18 cellular contexts compared by ENCODE assay signal in the genomic region with DNA sequence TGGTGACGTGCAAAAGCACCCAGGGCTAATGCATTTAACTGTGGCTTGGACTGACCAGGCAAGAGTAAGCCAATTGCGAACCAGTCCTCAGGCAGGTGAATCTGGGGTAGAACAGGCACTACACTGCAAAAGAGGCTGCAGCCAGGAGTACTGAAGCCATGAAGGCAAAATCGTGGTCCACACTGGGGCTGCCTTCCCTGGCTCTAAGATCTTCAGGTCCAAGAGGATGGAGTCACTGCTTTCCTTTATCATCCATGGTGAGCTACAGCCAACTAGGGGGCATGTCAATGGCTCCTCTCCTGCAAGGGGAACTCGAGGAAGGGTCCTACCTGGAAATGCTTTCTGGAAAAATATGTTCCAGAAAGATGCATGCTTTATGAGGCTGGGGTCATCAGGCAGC.
DNase-seq lines count a peak whose midpoint lies in the region; ATAC-seq and TF ChIP-seq lines count a peak whose summit lies in the region.
"Had no signal": no experiment of that assay in that cellular context is flagged by ENCODE, and none has a peak within 500 bp of the region (broad histone marks: within the 10 kb centered on the region; RNA-seq: fewer than 3 reads in every experiment).

No MANE protein-coding gene starts in this region.

- H3K14ac ChIP-seq in IMR-90 (replicated peaks; ENCODE audit: low read depth, low read length), result no peak overlapping the region

- H4K5ac ChIP-seq in IMR-90 (ENCODE audit: low read depth, low read length), result no peak overlapping the region

- no peak overlapping the region for H2BK5ac ChIP-seq in IMR-90 (ENCODE audit: low read depth, low read length, poor library complexity, severe bottlenecking)

- H2BK20ac ChIP-seq in IMR-90 (ENCODE audit: low read depth, low read length), result no peak overlapping the region

- no peak for TF ChIP-seq CTCF in IMR-90 (conservative IDR thresholded peaks at IDR 0.05; ENCODE audit: low read depth, low read length)
- no peak for TF ChIP-seq CTCF in esophagus muscularis mucosa (IDR thresholded peaks at IDR 0.05)
- TF ChIP-seq CTCF in osteocyte (IDR thresholded peaks at IDR 0.05), result no peak

- H3K9me3 Mint-ChIP-seq in osteocyte (ENCODE audit: unreplicated experiment), result peaks cover 49% of the 10 kb centered on the region

- TF ChIP-seq RAD21 in IMR-90 (IDR thresholded peaks at IDR 0.05; ENCODE audit: low read length), result no peak

- H3K27ac ChIP-seq in IMR-90 (ENCODE audit: insufficient read depth, low read length) (no peak overlapping the region), esophagus muscularis mucosa (replicated peaks in 1 of 4) (no peak overlapping the region)
- H3K27ac ChIP-seq: BLaER1 had no signal

- TF ChIP-seq POLR2A in IMR-90 (IDR thresholded peaks at IDR 0.05; ENCODE audit: low read depth, low read length) (no peak), esophagus muscularis mucosa (IDR thresholded peaks at IDR 0.05; ENCODE audit: low read depth) (no peak)

- POLR2A ChIA-PET in IMR-90 (lab: Charles Lee; ENCODE audit: unreplicated experiment), result no interaction called here

- no peaks in the 10 kb centered on the region for H3K9me1 ChIP-seq in IMR-90 (ENCODE audit: insufficient read depth, low read length)

- no peak overlapping the region for H3K27ac Mint-ChIP-seq in osteocyte (ENCODE audit: unreplicated experiment)
- H3K27ac Mint-ChIP-seq: CD4-positive, alpha-beta memory T cell; CD4-positive, CD25-positive, alpha-beta regulatory T cell; CD8-positive, alpha-beta memory T cell had no signal

- H4K20me1 ChIP-seq in IMR-90 (ENCODE audit: insufficient read depth, low read length), result no peaks in the 10 kb centered on the region
- H4K20me1 ChIP-seq: BLaER1 had no signal

- CTCF ChIA-PET in IMR-90 (lab: Yijun Ruan, JAX), result no interaction called here

- dilution Hi-C loops in IMR-90 (cut with HindIII; ENCODE audit: low sequenced_read_pairs, unreplicated experiment), result no loop called here

- H3K4me1 ChIP-seq in IMR-90 (ENCODE audit: control insufficient read depth, insufficient read depth, low read length), result no peaks in the 10 kb centered on the region
- no peaks in the 10 kb centered on the region for H3K4me1 ChIP-seq in esophagus muscularis mucosa
- H3K4me1 ChIP-seq: BE2C, BLaER1 had no signal

- ATAC-seq in IMR-90 (ENCODE audit: low read depth) (no peak), HG03439 (IDR thresholded peaks at IDR 0.05; ENCODE audit: unreplicated experiment) (no peak), HG02763 (IDR thresholded peaks at IDR 0.05; ENCODE audit: unreplicated experiment) (no peak)

- in situ Hi-C loops in IMR-90 (cut with MboI; ENCODE audit: low sequenced_read_pairs), result no loop called here

- no peaks in the 10 kb centered on the region for H3K27me3 ChIP-seq in IMR-90 (ENCODE audit: control insufficient read depth, insufficient read depth, low read length)
- peaks cover 0 to 23% (median 0%) of the 10 kb centered on the region in 4 donors for H3K27me3 ChIP-seq in esophagus muscularis mucosa
- H3K27me3 ChIP-seq: BE2C had no signal

- H3K18ac ChIP-seq in IMR-90 (ENCODE audit: low read depth, low read length), result no peak overlapping the region

- H3K36me3 Mint-ChIP-seq in osteocyte (ENCODE audit: unreplicated experiment), result peaks cover 2% of the 10 kb centered on the region
- H3K36me3 Mint-ChIP-seq: CD14-positive monocyte; CD4-positive, alpha-beta memory T cell; CD4-positive, CD25-positive, alpha-beta regulatory T cell; CD8-positive, alpha-beta memory T cell had no signal

- H2AK5ac ChIP-seq in IMR-90 (ENCODE audit: low read depth, low read length), result no peak overlapping the region

- no peak overlapping the region for H3K9ac ChIP-seq in IMR-90 (ENCODE audit: low read depth, low read length)
- H3K9ac ChIP-seq: BLaER1 had no signal

- H3K23ac ChIP-seq in IMR-90 (ENCODE audit: low read depth, low read length), result no peak overlapping the region

- DNase-seq in IMR-90, result no peak
- DNase-seq in esophagus muscularis mucosa (ENCODE audit: extremely low spot score), result peak; percentile 60
- DNase-seq in osteocyte (ENCODE audit: extremely low spot score, unreplicated experiment), result peak; percentile 44
- no peak for DNase-seq in iPS-NIHi7 (ENCODE audit: extremely low spot score)
- DNase-seq: 8988T; ACHN; BE2C; C1 segment of cervical spinal cord; CD4-positive, alpha-beta memory T cell; CD4-positive, CD25-positive, alpha-beta regulatory T cell; CD8-positive, alpha-beta memory T cell; COR-L47; DMS79 treated with DMSO at 0.1 percent for 48 hours; GF-D8 had no signal

- H3K36me3 ChIP-seq in IMR-90 (ENCODE audit: control insufficient read depth, insufficient read depth, low read length), result no peaks in the 10 kb centered on the region
- H3K36me3 ChIP-seq in esophagus muscularis mucosa, result no peaks in the 10 kb centered on the region
- H3K36me3 ChIP-seq: BE2C, BLaER1 had no signal

- H4K8ac ChIP-seq in IMR-90 (ENCODE audit: low read depth in 2 of 2, low read length in 2 of 2), result no peak overlapping the region

- H2AFZ ChIP-seq in IMR-90 (replicated peaks; ENCODE audit: low read length, poor library complexity), result no peak overlapping the region

- no peak overlapping the region for H2BK120ac ChIP-seq in IMR-90 (ENCODE audit: low read depth, low read length)

- 0% methylated on average over 1 of the region's 4 CpGs; no CpG with 5 or more reads in 1 of the 2 experiments for WGBS in IMR-90 (ENCODE audit: extremely low coverage in 2 of 2, insufficient read length in 1 of 2), 2 experiments
- 64% methylated on average over 4 of the region's 4 CpGs for WGBS in esophagus muscularis mucosa

- BruUV-seq in IMR-90 (replicated peaks; lab: Mats Ljungman, UMichigan), result no TSS peak

- H3K4ac ChIP-seq in IMR-90 (ENCODE audit: low read depth, low read length), result no peak overlapping the region

- H3K4me1 Mint-ChIP-seq in osteocyte (ENCODE audit: unreplicated experiment), result no peaks in the 10 kb centered on the region
- H3K4me1 Mint-ChIP-seq: CD14-positive monocyte; CD4-positive, alpha-beta memory T cell; CD4-positive, CD25-positive, alpha-beta regulatory T cell; CD8-positive, alpha-beta memory T cell had no signal

- no peak for TF ChIP-seq EP300 in esophagus muscularis mucosa (IDR thresholded peaks at IDR 0.05)

- H3K9me3 ChIP-seq in IMR-90 (ENCODE audit: control insufficient read depth, insufficient read depth, low read length), result peaks cover 24% of the 10 kb centered on the region
- no peaks in the 10 kb centered on the region for H3K9me3 ChIP-seq in esophagus muscularis mucosa
- H3K9me3 ChIP-seq: BE2C, BLaER1 had no signal

- H2BK15ac ChIP-seq in IMR-90 (ENCODE audit: low read depth, low read length), result no peak overlapping the region

- no peak overlapping the region for H3K4me3 Mint-ChIP-seq in osteocyte (ENCODE audit: unreplicated experiment)
- H3K4me3 Mint-ChIP-seq: CD14-positive monocyte; CD4-positive, alpha-beta memory T cell; CD4-positive, CD25-positive, alpha-beta regulatory T cell; CD8-positive, alpha-beta memory T cell had no signal

- no peaks in the 10 kb centered on the region for H3K27me3 Mint-ChIP-seq in osteocyte (ENCODE audit: unreplicated experiment)
- H3K27me3 Mint-ChIP-seq: CD4-positive, CD25-positive, alpha-beta regulatory T cell had no signal

- H2AK9ac ChIP-seq in IMR-90 (replicated peaks; ENCODE audit: low read depth, low read length, poor library complexity), result peak overlapping the region; percentile 55

- intact Hi-C loops in IMR-90 (cut with micrococcal nuclease) (no loop called here), esophagus muscularis mucosa (cut with DNase I) (no loop called here)

- no peak overlapping the region for H4K91ac ChIP-seq in IMR-90 (ENCODE audit: insufficient read depth, low read depth, low read length)

- H3K4me2 ChIP-seq in IMR-90 (ENCODE audit: low read depth, low read length), result no peak overlapping the region
- H3K4me2 ChIP-seq: BLaER1 had no signal

- H3K4me3 ChIP-seq in IMR-90 (ENCODE audit: insufficient read depth, low read depth, low read length) (no peak overlapping the region), esophagus muscularis mucosa (no peak overlapping the region)
- H3K4me3 ChIP-seq: BLaER1 had no signal

- no peaks in the 10 kb centered on the region for H3K79me1 ChIP-seq in IMR-90 (ENCODE audit: low read depth in 1 of 2, low read length in 2 of 2)

- no peak overlapping the region for H3K56ac ChIP-seq in IMR-90 (ENCODE audit: extremely low read depth, insufficient read depth, low read length)

TF ChIP-seq in IMR-90, 13 proteins besides CTCF, POLR2A, EP300 and RAD21:
- TF ChIP-seq MAFK (IDR thresholded peaks at IDR 0.05; ENCODE audit: low read depth, low read length), result no peak
- no peak for TF ChIP-seq CHD1 (IDR thresholded peaks at IDR 0.05; ENCODE audit: low read depth, low read length)
- TF ChIP-seq, protein P1, sequence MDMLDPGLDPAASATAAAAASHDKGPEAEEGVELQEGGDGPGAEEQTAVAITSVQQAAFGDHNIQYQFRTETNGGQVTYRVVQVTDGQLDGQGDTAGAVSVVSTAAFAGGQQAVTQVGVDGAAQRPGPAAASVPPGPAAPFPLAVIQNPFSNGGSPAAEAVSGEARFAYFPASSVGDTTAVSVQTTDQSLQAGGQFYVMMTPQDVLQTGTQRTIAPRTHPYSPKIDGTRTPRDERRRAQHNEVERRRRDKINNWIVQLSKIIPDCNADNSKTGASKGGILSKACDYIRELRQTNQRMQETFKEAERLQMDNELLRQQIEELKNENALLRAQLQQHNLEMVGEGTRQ (IDR thresholded peaks at IDR 0.05; ENCODE audit: low read depth, low read length), result no peak
- no peak for TF ChIP-seq BHLHE40 (IDR thresholded peaks at IDR 0.05; ENCODE audit: low read depth, low read length)
- TF ChIP-seq CEBPB (IDR thresholded peaks at IDR 0.05; ENCODE audit: low read depth, low read length), result no peak
- TF ChIP-seq SMC3 (IDR thresholded peaks at IDR 0.05; ENCODE audit: low read depth, low read length), result no peak
- TF ChIP-seq MAZ (IDR thresholded peaks at IDR 0.05; ENCODE audit: borderline replicate concordance, low read depth, low read length), result no peak
- no peak for TF ChIP-seq NFE2L2 (IDR thresholded peaks at IDR 0.05; ENCODE audit: low read depth, low read length)
- TF ChIP-seq RFX5 (IDR thresholded peaks at IDR 0.05; ENCODE audit: low read depth, low read length), result no peak
- no peak for TF ChIP-seq FOS (IDR thresholded peaks at IDR 0.05; ENCODE audit: low read depth, low read length)
- TF ChIP-seq MXI1 (IDR thresholded peaks at IDR 0.05; ENCODE audit: borderline replicate concordance, low read depth, low read length), result no peak
- no peak for TF ChIP-seq ELK1 (IDR thresholded peaks at IDR 0.05; ENCODE audit: borderline replicate concordance, low read depth, low read length)
- TF ChIP-seq RCOR1 (IDR thresholded peaks at IDR 0.05; ENCODE audit: insufficient replicate concordance, low read length), result no peak

Comparison
In these comparisons a context has a peak if more than half of its experiments do, and no peak if none do; other contexts are left out.
1. DNase-seq: peak in esophagus muscularis mucosa (single experiment) and osteocyte (single experiment); none in IMR-90 (single experiment) and iPS-NIHi7 (single experiment).